Comparison of ENCODE assay signal across 11 cellular contexts in genomic region chr5:62082370-62082778, GRCh38.
DNase-seq lines count a peak whose midpoint lies in the region; ATAC-seq and TF ChIP-seq lines count a peak whose summit lies in the region.
"Had no signal": no experiment of that assay in that cellular context is flagged by ENCODE, and none has a peak within 500 bp of the region (broad histone marks: within the 10 kb centered on the region; RNA-seq: fewer than 3 reads in every experiment).

No MANE protein-coding gene starts in this region.

- 13% methylated on average over 4 of the region's 5 CpGs for WGBS in mammary epithelial cell (ENCODE audit: low coverage, missing lambda C conversion rate)
- 66% methylated on average over 4 of the region's 5 CpGs for WGBS in mesenchymal stem cell

- no peaks in the 10 kb centered on the region for H3K36me3 ChIP-seq in MG63
- H3K36me3 ChIP-seq in mammary epithelial cell (ENCODE audit: insufficient read depth, low read length), result no peaks in the 10 kb centered on the region
- no peaks in the 10 kb centered on the region for H3K36me3 ChIP-seq in mesenchymal stem cell (ENCODE audit: control insufficient read depth in 1 of 2, insufficient read depth in 2 of 2, low read depth in 1 of 2, low read length in 2 of 2)

- H3K23ac ChIP-seq in mesenchymal stem cell (ENCODE audit: low read length in 2 of 2), result no peak overlapping the region

- no peak for ATAC-seq in GM19324 (IDR thresholded peaks at IDR 0.05; ENCODE audit: low FRiP score, unreplicated experiment)
- ATAC-seq: stimulated activated naive CD8-positive, alpha-beta T cell treated with anti-CD3 and anti-CD28 coated beads, Interleukin-15, Interleukin-2, amounts not matched to agents 100 U/mL and 50 U/mL, for 24 hours had no signal

- H3K4me2 ChIP-seq in mammary epithelial cell (ENCODE audit: insufficient read depth, low read depth, low read length) (peak overlapping the region; percentile 28), mesenchymal stem cell (ENCODE audit: low read length, poor library complexity, severe bottlenecking) (no peak overlapping the region)

- H4K8ac ChIP-seq in mesenchymal stem cell (ENCODE audit: low read length), result no peak overlapping the region

- in situ Hi-C loops in mammary epithelial cell (cut with MboI; ENCODE audit: low sequenced_read_pairs in 2 of 2) (no loop called here), GM13977 (cut with MboI; ENCODE audit: low pct_unique_long_range_greater_than_20kb, low sequenced_read_pairs, unreplicated experiment) (no loop called here)

- DNase-seq in EH (ENCODE audit: low read depth) (peak; percentile 69), MG63 (peak; percentile 49), mammary epithelial cell (peak; percentile 88), mesenchymal stem cell (peak; percentile 35), GM19240 (ENCODE audit: insufficient read length, low spot score) (no peak), substantia nigra (lab: John Stamatoyannopoulos, UW) (no peak), GM13977 (ENCODE audit: low spot score) (no peak)
- DNase-seq: activated T-cell treated with anti-CD3 and anti-CD28 coated beads, Interleukin-2, amount 50 U/mL, for 24 hours; NCI-H1694 treated with DMSO at 0.1 percent for 48 hours; stimulated activated naive CD8-positive, alpha-beta T cell treated with anti-CD3 and anti-CD28 coated beads, Interleukin-15, Interleukin-2, amounts not matched to agents 100 U/mL and 50 U/mL, for 24 hours had no signal

- H3K79me1 ChIP-seq in mesenchymal stem cell (replicated peaks; ENCODE audit: low read length, poor library complexity, severe bottlenecking), result no peaks in the 10 kb centered on the region

- H3K27ac ChIP-seq in mammary epithelial cell (ENCODE audit: insufficient read depth, low read depth, low read length) (peak overlapping the region; percentile 29), mesenchymal stem cell (ENCODE audit: low read length, poor library complexity, severe bottlenecking) (no peak overlapping the region), substantia nigra (ENCODE audit: low read depth, low read length, poor library complexity, severe bottlenecking) (no peak overlapping the region)

- no TSS peak for BruUV-seq in mammary epithelial cell (replicated peaks; lab: Mats Ljungman, UMichigan)

- H2AK5ac ChIP-seq in mesenchymal stem cell (ENCODE audit: low read length, severe bottlenecking), result no peak overlapping the region

- no peak overlapping the region for H4K91ac ChIP-seq in mesenchymal stem cell (ENCODE audit: low read length)

- H3K27me3 ChIP-seq in MG63 (no peaks in the 10 kb centered on the region), mammary epithelial cell (ENCODE audit: insufficient read depth, low read length) (no peaks in the 10 kb centered on the region), mesenchymal stem cell (ENCODE audit: control insufficient read depth in 1 of 2, insufficient read depth in 1 of 2, low read length in 2 of 2) (peaks cover 40 to 71% of the 10 kb centered on the region in 2 experiments)

- no peak overlapping the region for H2BK5ac ChIP-seq in mesenchymal stem cell (ENCODE audit: low read depth, low read length, poor library complexity, severe bottlenecking)

- no peaks in the 10 kb centered on the region for H4K20me1 ChIP-seq in mammary epithelial cell (ENCODE audit: insufficient read depth, low read length)

- H3K9ac ChIP-seq in mammary epithelial cell (ENCODE audit: insufficient read depth, low read length) (no peak overlapping the region), mesenchymal stem cell (ENCODE audit: low read length) (peak overlapping the region; percentile 37)

- no peak for TF ChIP-seq CTCF in mammary epithelial cell (conservative IDR thresholded peaks at IDR 0.05 in 1 of 2, IDR thresholded peaks at IDR 0.05 in 1 of 2; ENCODE audit: extremely low read depth in 1 of 2, insufficient read depth in 1 of 2, low read depth in 1 of 2, low read length in 2 of 2)
- TF ChIP-seq CTCF in GM13977 (IDR thresholded peaks at IDR 0.05; ENCODE audit: extremely low read depth, insufficient read depth, missing control alignments), result no peak

- H3K4ac ChIP-seq in mesenchymal stem cell (ENCODE audit: low read depth in 1 of 2, low read length in 2 of 2), result no peak overlapping the region

- H2BK15ac ChIP-seq in mesenchymal stem cell (ENCODE audit: low read depth, poor library complexity, severe bottlenecking), result no peak overlapping the region

- CTCF ChIA-PET in mammary epithelial cell (lab: Charles Lee; ENCODE audit: low non-redundant PET), result interaction anchor here (0.6 kb wide), 1 partner anchor 265 kb away, joined by 4 read pairs; no protein-coding TSS in a partner anchor

- no peaks in the 10 kb centered on the region for H3K9me3 ChIP-seq in MG63
- H3K9me3 ChIP-seq in mammary epithelial cell (replicated peaks; ENCODE audit: insufficient read depth, low read length), result no peaks in the 10 kb centered on the region
- no peaks in the 10 kb centered on the region for H3K9me3 ChIP-seq in mesenchymal stem cell (ENCODE audit: control insufficient read depth, low read length)

- H3K79me2 ChIP-seq in mammary epithelial cell (ENCODE audit: insufficient read depth, low read length), result no peaks in the 10 kb centered on the region

- H3K4me3 ChIP-seq in MG63, result no peak overlapping the region
- no peak overlapping the region for H3K4me3 ChIP-seq in mammary epithelial cell (replicated peaks in 1 of 3; ENCODE audit: insufficient read depth in 1 of 3, low read depth in 2 of 3, low read length in 3 of 3)
- H3K4me3 ChIP-seq in mesenchymal stem cell (ENCODE audit: insufficient read depth in 1 of 2, low read depth in 1 of 2, low read length in 2 of 2), result no peak overlapping the region

- no peak overlapping the region for H3K14ac ChIP-seq in mesenchymal stem cell (ENCODE audit: low read length in 2 of 2)

- H2BK12ac ChIP-seq in mesenchymal stem cell (ENCODE audit: low read length in 2 of 2), result no peak overlapping the region

- H3K18ac ChIP-seq in mesenchymal stem cell (ENCODE audit: low read depth in 1 of 2, low read length in 2 of 2), result no peak overlapping the region

- intact Hi-C loops in mammary epithelial cell (cut with micrococcal nuclease), result no loop called here

- H2BK120ac ChIP-seq in mesenchymal stem cell (ENCODE audit: low read depth, low read length), result no peak overlapping the region

- H3K4me1 ChIP-seq in mammary epithelial cell (ENCODE audit: insufficient read depth, low read length) (peaks cover 49% of the 10 kb centered on the region), mesenchymal stem cell (ENCODE audit: control insufficient read depth, insufficient read depth, low read depth, low read length) (no peaks in the 10 kb centered on the region)

- no peak overlapping the region for H2AFZ ChIP-seq in mammary epithelial cell (ENCODE audit: low read depth, low read length)
- H2AFZ ChIP-seq in mesenchymal stem cell (ENCODE audit: low read depth, low read length), result no peak overlapping the region

- dilution Hi-C loops in mammary epithelial cell (cut with HindIII; ENCODE audit: low sequenced_read_pairs), result no loop called here

Comparison
In these comparisons a context has a peak if more than half of its experiments do, and no peak if none do; other contexts are left out.
1. DNase-seq: peak in EH (single experiment), MG63 (single experiment), mammary epithelial cell (single experiment) and mesenchymal stem cell (single experiment); none in GM19240 (single experiment), substantia nigra (0 of 49) and GM13977 (single experiment).